ENCODE assay signal across 8 cellular contexts in the genomic region with DNA sequence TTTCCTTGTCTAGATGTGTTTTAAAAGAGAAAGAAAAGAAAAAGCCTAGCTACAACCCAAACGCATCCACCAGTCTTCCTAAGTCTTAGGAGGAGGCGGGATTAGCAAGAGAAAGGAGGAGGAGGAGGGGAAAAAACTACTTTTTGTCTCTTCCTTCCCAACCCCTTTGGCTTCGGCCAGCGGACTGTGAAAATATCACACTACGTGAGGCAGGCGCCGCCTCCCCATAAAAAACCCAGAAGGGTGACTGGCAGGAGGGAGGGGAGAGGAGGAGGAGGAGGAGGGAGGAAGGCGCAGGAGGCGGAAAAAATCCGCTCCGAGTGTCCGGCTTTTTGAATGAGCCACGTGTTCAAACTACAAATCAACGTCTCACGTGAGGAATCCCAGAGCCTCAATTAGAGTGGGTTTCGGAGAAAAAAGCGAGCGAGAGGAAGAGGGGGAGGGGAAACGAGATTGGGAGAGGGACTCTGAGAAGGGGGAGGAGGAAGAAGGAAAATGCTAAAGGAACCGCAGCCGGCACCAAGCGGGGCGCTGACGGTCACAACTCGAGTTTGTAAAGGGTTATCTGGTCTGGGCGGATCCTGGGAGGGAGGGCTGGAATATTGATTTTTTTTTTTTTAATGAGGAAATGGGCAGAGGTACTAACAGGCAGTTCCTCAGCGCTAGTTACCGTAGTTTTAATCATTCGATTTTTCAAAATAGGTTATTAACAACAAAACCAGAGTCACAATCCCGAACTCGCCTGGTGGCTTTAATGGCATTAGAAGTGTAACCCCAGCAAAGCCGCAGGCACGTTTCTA. TPM values are rescaled to one million over a fixed set of nuclear protein-coding genes. Genes with fewer than 3 reads are reported as not detected.
A peak's percentile ranks its signal among the peaks of the same experiment; 100 is the strongest.
DNase-seq lines count a peak whose midpoint lies in the region; ATAC-seq and TF ChIP-seq lines count a peak whose summit lies in the region.

A gene (minus strand): TSS at position 202 of the 800 bp plus-strand sequence. CDS start 381 bp downstream, outside the sequence.

- ATAC-seq in GM18498 (IDR thresholded peaks at IDR 0.05; ENCODE audit: unreplicated experiment) (peak; percentile 3), SK-N-SH treated with all-trans-retinoic acid at 6 μM for 48 hours (peak; percentile 30), naive B cell (ENCODE audit: low read depth in 2 of 2) (no peak), HG03175 (IDR thresholded peaks at IDR 0.05; ENCODE audit: unreplicated experiment) (no peak)
- ATAC-seq in activated CD4-positive, CD25-positive, alpha-beta regulatory T cell treated with anti-CD3 and anti-CD28 coated beads, Interleukin-2, amount 50 U/mL, for 24 hours, result no peak

- H3K27ac Mint-ChIP-seq in naive B cell, result peak within 1 kb of the TSS; percentile 75 to 93 (median 90)

- H3K9me3 Mint-ChIP-seq in naive B cell, result peaks cover 0 to 18% (median 3%) of the 10 kb centered on the region in 7 donors

- peaks cover 34 to 45% (median 43%) of the 10 kb centered on the region in 3 donors for H3K4me1 Mint-ChIP-seq in naive B cell

- peaks cover 5 to 7% of the 10 kb centered on the region in 2 donors for H3K36me3 Mint-ChIP-seq in naive B cell

- H3K4me3 Mint-ChIP-seq in naive B cell, result peak within 1 kb of the TSS; percentile 77 to 90 (median 85)

- H3K27me3 Mint-ChIP-seq in naive B cell, result peaks cover 58 to 63% (median 61%) of the 10 kb centered on the region in 3 donors

- DNase-seq in AG08396 (ENCODE audit: low spot score) (peak; percentile 57), NCI-H1092 (lab: John Stamatoyannopoulos, UW) (peak; percentile 96), dermis microvascular lymphatic vessel endothelial cell (ENCODE audit: low read depth in 2 of 2) (peak in 1 of 2 donors; percentile 95), naive B cell (no peak)

TF ChIP-seq in SK-N-SH treated with all-trans-retinoic acid at 6 μM for 48 hours, 23 proteins besides CTCF, POLR2A, EP300 and RAD21 (continues in another document):
- no peak; the same call in 1 of the 2 replicates for TF ChIP-seq ZNF8 (CRISPR knock-in tag; IDR thresholded peaks at IDR 0.05)
- TF ChIP-seq ARNTL (CRISPR knock-in tag; IDR thresholded peaks at IDR 0.05; ENCODE audit: borderline replicate concordance, low read depth), result no peak
- no peak for TF ChIP-seq BACH2 (CRISPR knock-in tag; IDR thresholded peaks at IDR 0.05; ENCODE audit: borderline replicate concordance)
- TF ChIP-seq, protein P1, sequence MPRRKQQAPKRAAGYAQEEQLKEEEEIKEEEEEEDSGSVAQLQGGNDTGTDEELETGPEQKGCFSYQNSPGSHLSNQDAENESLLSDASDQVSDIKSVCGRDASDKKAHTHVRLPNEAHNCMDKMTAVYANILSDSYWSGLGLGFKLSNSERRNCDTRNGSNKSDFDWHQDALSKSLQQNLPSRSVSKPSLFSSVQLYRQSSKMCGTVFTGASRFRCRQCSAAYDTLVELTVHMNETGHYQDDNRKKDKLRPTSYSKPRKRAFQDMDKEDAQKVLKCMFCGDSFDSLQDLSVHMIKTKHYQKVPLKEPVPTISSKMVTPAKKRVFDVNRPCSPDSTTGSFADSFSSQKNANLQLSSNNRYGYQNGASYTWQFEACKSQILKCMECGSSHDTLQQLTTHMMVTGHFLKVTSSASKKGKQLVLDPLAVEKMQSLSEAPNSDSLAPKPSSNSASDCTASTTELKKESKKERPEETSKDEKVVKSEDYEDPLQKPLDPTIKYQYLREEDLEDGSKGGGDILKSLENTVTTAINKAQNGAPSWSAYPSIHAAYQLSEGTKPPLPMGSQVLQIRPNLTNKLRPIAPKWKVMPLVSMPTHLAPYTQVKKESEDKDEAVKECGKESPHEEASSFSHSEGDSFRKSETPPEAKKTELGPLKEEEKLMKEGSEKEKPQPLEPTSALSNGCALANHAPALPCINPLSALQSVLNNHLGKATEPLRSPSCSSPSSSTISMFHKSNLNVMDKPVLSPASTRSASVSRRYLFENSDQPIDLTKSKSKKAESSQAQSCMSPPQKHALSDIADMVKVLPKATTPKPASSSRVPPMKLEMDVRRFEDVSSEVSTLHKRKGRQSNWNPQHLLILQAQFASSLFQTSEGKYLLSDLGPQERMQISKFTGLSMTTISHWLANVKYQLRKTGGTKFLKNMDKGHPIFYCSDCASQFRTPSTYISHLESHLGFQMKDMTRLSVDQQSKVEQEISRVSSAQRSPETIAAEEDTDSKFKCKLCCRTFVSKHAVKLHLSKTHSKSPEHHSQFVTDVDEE (CRISPR knock-in tag; IDR thresholded peaks at IDR 0.05), result peak; percentile 89
- no peak for TF ChIP-seq ZC3H10 (CRISPR knock-in tag; IDR thresholded peaks at IDR 0.05)
- TF ChIP-seq ISL1 (CRISPR knock-in tag; IDR thresholded peaks at IDR 0.05), result peak; percentile 70
- TF ChIP-seq, protein P2, sequence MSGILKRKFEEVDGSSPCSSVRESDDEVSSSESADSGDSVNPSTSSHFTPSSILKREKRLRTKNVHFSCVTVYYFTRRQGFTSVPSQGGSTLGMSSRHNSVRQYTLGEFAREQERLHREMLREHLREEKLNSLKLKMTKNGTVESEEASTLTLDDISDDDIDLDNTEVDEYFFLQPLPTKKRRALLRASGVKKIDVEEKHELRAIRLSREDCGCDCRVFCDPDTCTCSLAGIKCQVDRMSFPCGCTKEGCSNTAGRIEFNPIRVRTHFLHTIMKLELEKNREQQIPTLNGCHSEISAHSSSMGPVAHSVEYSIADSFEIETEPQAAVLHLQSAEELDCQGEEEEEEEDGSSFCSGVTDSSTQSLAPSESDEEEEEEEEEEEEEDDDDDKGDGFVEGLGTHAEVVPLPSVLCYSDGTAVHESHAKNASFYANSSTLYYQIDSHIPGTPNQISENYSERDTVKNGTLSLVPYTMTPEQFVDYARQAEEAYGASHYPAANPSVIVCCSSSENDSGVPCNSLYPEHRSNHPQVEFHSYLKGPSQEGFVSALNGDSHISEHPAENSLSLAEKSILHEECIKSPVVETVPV (CRISPR knock-in tag; IDR thresholded peaks at IDR 0.05), result no peak
- no peak for TF ChIP-seq ZFP30 (CRISPR knock-in tag; IDR thresholded peaks at IDR 0.05)
- TF ChIP-seq ZNF565 (CRISPR knock-in tag; conservative IDR thresholded peaks at IDR 0.05; ENCODE audit: low read depth), result no peak
- TF ChIP-seq, protein P3, sequence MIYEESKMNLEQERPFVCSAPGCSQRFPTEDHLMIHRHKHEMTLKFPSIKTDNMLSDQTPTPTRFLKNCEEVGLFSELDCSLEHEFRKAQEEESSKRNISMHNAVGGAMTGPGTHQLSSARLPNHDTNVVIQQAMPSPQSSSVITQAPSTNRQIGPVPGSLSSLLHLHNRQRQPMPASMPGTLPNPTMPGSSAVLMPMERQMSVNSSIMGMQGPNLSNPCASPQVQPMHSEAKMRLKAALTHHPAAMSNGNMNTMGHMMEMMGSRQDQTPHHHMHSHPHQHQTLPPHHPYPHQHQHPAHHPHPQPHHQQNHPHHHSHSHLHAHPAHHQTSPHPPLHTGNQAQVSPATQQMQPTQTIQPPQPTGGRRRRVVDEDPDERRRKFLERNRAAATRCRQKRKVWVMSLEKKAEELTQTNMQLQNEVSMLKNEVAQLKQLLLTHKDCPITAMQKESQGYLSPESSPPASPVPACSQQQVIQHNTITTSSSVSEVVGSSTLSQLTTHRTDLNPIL (CRISPR knock-in tag; IDR thresholded peaks at IDR 0.05; ENCODE audit: low read depth), result no peak
- TF ChIP-seq SNAI2 (CRISPR knock-in tag; IDR thresholded peaks at IDR 0.05), result no peak
- TF ChIP-seq OSR1 (CRISPR knock-in tag; IDR thresholded peaks at IDR 0.05), result no peak
- TF ChIP-seq ZNF70 (CRISPR knock-in tag; IDR thresholded peaks at IDR 0.05), result peak; percentile 39
- TF ChIP-seq RARB (CRISPR knock-in tag; IDR thresholded peaks at IDR 0.05), result no peak
- TF ChIP-seq PPARA (CRISPR knock-in tag; IDR thresholded peaks at IDR 0.05; ENCODE audit: borderline replicate concordance), result no peak
- TF ChIP-seq, protein P4, sequence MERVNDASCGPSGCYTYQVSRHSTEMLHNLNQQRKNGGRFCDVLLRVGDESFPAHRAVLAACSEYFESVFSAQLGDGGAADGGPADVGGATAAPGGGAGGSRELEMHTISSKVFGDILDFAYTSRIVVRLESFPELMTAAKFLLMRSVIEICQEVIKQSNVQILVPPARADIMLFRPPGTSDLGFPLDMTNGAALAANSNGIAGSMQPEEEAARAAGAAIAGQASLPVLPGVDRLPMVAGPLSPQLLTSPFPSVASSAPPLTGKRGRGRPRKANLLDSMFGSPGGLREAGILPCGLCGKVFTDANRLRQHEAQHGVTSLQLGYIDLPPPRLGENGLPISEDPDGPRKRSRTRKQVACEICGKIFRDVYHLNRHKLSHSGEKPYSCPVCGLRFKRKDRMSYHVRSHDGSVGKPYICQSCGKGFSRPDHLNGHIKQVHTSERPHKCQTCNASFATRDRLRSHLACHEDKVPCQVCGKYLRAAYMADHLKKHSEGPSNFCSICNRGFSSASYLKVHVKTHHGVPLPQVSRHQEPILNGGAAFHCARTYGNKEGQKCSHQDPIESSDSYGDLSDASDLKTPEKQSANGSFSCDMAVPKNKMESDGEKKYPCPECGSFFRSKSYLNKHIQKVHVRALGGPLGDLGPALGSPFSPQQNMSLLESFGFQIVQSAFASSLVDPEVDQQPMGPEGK (CRISPR knock-in tag; IDR thresholded peaks at IDR 0.05; ENCODE audit: borderline replicate concordance), result no peak
- TF ChIP-seq, protein P5, sequence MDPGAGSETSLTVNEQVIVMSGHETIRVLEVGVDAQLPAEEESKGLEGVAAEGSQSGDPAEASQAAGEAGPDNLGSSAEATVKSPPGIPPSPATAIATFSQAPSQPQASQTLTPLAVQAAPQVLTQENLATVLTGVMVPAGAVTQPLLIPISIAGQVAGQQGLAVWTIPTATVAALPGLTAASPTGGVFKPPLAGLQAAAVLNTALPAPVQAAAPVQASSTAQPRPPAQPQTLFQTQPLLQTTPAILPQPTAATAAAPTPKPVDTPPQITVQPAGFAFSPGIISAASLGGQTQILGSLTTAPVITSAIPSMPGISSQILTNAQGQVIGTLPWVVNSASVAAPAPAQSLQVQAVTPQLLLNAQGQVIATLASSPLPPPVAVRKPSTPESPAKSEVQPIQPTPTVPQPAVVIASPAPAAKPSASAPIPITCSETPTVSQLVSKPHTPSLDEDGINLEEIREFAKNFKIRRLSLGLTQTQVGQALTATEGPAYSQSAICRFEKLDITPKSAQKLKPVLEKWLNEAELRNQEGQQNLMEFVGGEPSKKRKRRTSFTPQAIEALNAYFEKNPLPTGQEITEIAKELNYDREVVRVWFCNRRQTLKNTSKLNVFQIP (CRISPR knock-in tag; IDR thresholded peaks at IDR 0.05; ENCODE audit: borderline replicate concordance, low read depth), result peak; percentile 53; the same call in 1 of the 2 replicates
- no peak for TF ChIP-seq TOX (CRISPR knock-in tag; IDR thresholded peaks at IDR 0.05; ENCODE audit: borderline replicate concordance)
- TF ChIP-seq TCF4 (CRISPR knock-in tag; IDR thresholded peaks at IDR 0.05; ENCODE audit: borderline replicate concordance), result peak; percentile 77
- TF ChIP-seq CSDC2 (CRISPR knock-in tag; IDR thresholded peaks at IDR 0.05), result no peak
- no peak for TF ChIP-seq ESRRG (CRISPR knock-in tag; IDR thresholded peaks at IDR 0.05)
- no peak for TF ChIP-seq GLIS3 (CRISPR knock-in tag; IDR thresholded peaks at IDR 0.05)

RNA-seq across cellular contexts. Expression of the gene that starts here (rescaled TPM):
- 4.3 and 12.3 TPM in 2 replicates for total RNA-seq in dermis microvascular lymphatic vessel endothelial cell
- polyA plus RNA-seq in naive B cell (ENCODE audit: low read depth in 6 of 6), result 1 to 10 TPM in 2 of 6 donors, under 1 TPM in 3, not detected in 1; 0.35 to 1.8 (median 0.75) TPM

Comparison
In these comparisons a context has a peak if more than half of its experiments do, and no peak if none do; other contexts are left out.
1. ATAC-seq: peak in GM18498 (single experiment) and SK-N-SH treated with all-trans-retinoic acid at 6 μM for 48 hours (single experiment); none in naive B cell (0 of 2), HG03175 (single experiment) and activated CD4-positive, CD25-positive, alpha-beta regulatory T cell treated with anti-CD3 and anti-CD28 coated beads, Interleukin-2, amount 50 U/mL, for 24 hours (0 of 2).